ENCODE assay signal across 10 cellular contexts in genomic region chr12:55847033-55847432, GRCh38. TPM values are rescaled to one million over a fixed set of nuclear protein-coding genes. Genes with fewer than 3 reads are reported as not detected.
DNase-seq lines count a peak whose midpoint lies in the region; ATAC-seq and TF ChIP-seq lines count a peak whose summit lies in the region.
"Had no signal": no experiment of that assay in that cellular context is flagged by ENCODE, and none has a peak within 500 bp of the region (broad histone marks: within the 10 kb centered on the region; RNA-seq: fewer than 3 reads in every experiment).

No MANE protein-coding gene starts in this region.

- 67 to 82% (median 71%) methylated on average over 3 of the region's 3 CpGs for whole genome bisulfite sequencing in heart left ventricle, 4 donors
- 67% methylated on average over 3 of the region's 3 CpGs for WGBS in mammary epithelial cell (ENCODE audit: low coverage, missing lambda C conversion rate)
- WGBS in aorta, 2 donors: 16 to 21% methylated on average over 3 of the region's 3 CpGs

- H4K20me1 ChIP-seq in mammary epithelial cell (ENCODE audit: insufficient read depth, low read length): no peaks in the 10 kb centered on the region

- in situ Hi-C loops in mammary epithelial cell (cut with MboI; ENCODE audit: low sequenced_read_pairs in 2 of 2): no loop called here

- H3K36me3 ChIP-seq in heart left ventricle: no peaks in the 10 kb centered on the region
- no peaks in the 10 kb centered on the region for H3K36me3 ChIP-seq in mammary epithelial cell (ENCODE audit: insufficient read depth, low read length)
- H3K36me3 ChIP-seq in aorta (ENCODE audit: control insufficient read depth in 1 of 2, insufficient read depth in 2 of 2, low read length in 1 of 2): no peaks in the 10 kb centered on the region

- peaks cover 0 to 4% (median 0%) of the 10 kb centered on the region in 9 donors for H3K27me3 ChIP-seq in heart left ventricle
- no peaks in the 10 kb centered on the region for H3K27me3 ChIP-seq in mammary epithelial cell (ENCODE audit: insufficient read depth, low read length)
- no peaks in the 10 kb centered on the region for H3K27me3 ChIP-seq in aorta (ENCODE audit: control insufficient read depth in 1 of 2, insufficient read depth in 2 of 2, low read length in 1 of 2)

- DNase-seq in heart left ventricle (peak in 1 of 5 donors; percentile 67), cardiac septum (ENCODE audit: low spot score) (no peak), mammary epithelial cell (peak; percentile 32), myocyte (ENCODE audit: low read depth) (peak; percentile 51), aorta (peak; percentile 82 to 85), NCI-H1436 treated with DMSO at 0.1 percent for 48 hours (lab: John Stamatoyannopoulos, UW) (no peak), GM10248 (ENCODE audit: extremely low spot score) (no peak)
- DNase-seq: DND-41, T-helper 9 cell had no signal

- CTCF ChIA-PET in mammary epithelial cell (lab: Charles Lee; ENCODE audit: low non-redundant PET) (interaction anchor here (0.6 to 1.1 kb wide), 2 partner anchors 30 to 1451 kb away, joined by 3 to 4 read pairs; partner anchors contain the start of genes ORMDL2 and SARNP), GM10248 (lab: Yijun Ruan, JAX) (interaction anchor here (0.7 to 2.3 kb wide), 6 partner anchors 10 to 109 kb away, joined by 3 to 8 read pairs (median 4); no protein-coding TSS in a partner anchor)

- intact Hi-C loops in heart left ventricle (cut with DNase I) (loop anchor here in 1 of 10 donors (5.0 kb wide), 1 partner anchor 80 kb away; the partner anchor contains the start of gene PYM1), cardiac septum (cut with DNase I) (no loop called here), mammary epithelial cell (cut with micrococcal nuclease) (no loop called here), aorta (cut with DNase I) (loop anchor here in 1 of 2 donors (5.0 kb wide), 1 partner anchor 80 kb away; the partner anchor contains the start of gene PYM1)

- dilution Hi-C loops in mammary epithelial cell (cut with HindIII; ENCODE audit: low sequenced_read_pairs): no loop called here

- H3K27ac ChIP-seq in heart left ventricle (peak overlapping the region; percentile 81 to 96 (median 89)), mammary epithelial cell (ENCODE audit: insufficient read depth, low read depth, low read length) (peak overlapping the region; percentile 99), aorta (ENCODE audit: low read depth in 1 of 2, low read length in 2 of 2) (peak overlapping the region; percentile 97 to 100)

- TF ChIP-seq CTCF in heart left ventricle (IDR thresholded peaks at IDR 0.05): no peak
- TF ChIP-seq CTCF in mammary epithelial cell (conservative IDR thresholded peaks at IDR 0.05 in 1 of 2, IDR thresholded peaks at IDR 0.05 in 1 of 2; ENCODE audit: extremely low read depth in 1 of 2, insufficient read depth in 1 of 2, low read depth in 1 of 2, low read length in 2 of 2): no peak
- TF ChIP-seq CTCF in GM10248 (IDR thresholded peaks at IDR 0.05; ENCODE audit: control extremely low read depth, extremely low read depth, low read depth, missing control alignments): no peak

- H3K9me3 ChIP-seq in heart left ventricle (no peaks in the 10 kb centered on the region), mammary epithelial cell (replicated peaks; ENCODE audit: insufficient read depth, low read length) (no peaks in the 10 kb centered on the region), aorta (ENCODE audit: control insufficient read depth, low read length) (no peaks in the 10 kb centered on the region)

- ATAC-seq in heart left ventricle: peak in 2 of 4 donors; percentile 4 to 36
- ATAC-seq in aorta (ENCODE audit: low FRiP score): peak; percentile 42
- ATAC-seq in HG02678 (IDR thresholded peaks at IDR 0.05; ENCODE audit: unreplicated experiment): no peak

- H3K79me2 ChIP-seq in mammary epithelial cell (ENCODE audit: insufficient read depth, low read length): no peaks in the 10 kb centered on the region

- POLR2A ChIA-PET in GM10248 (lab: Yijun Ruan, JAX): no interaction called here

- no TSS peak for BruUV-seq in mammary epithelial cell (replicated peaks; lab: Mats Ljungman, UMichigan)

- H2AFZ ChIP-seq in mammary epithelial cell (ENCODE audit: low read depth, low read length): peak overlapping the region; percentile 80

- H3K4me1 ChIP-seq in heart left ventricle: peaks cover 0 to 72% (median 14%) of the 10 kb centered on the region in 12 donors
- peaks cover 27% of the 10 kb centered on the region for H3K4me1 ChIP-seq in mammary epithelial cell (ENCODE audit: insufficient read depth, low read length)
- H3K4me1 ChIP-seq in aorta (ENCODE audit: control insufficient read depth in 1 of 2, insufficient read depth in 2 of 2, low read length in 2 of 2): peaks cover 0 to 2% of the 10 kb centered on the region in 2 donors

- H3K4me2 ChIP-seq in mammary epithelial cell (ENCODE audit: insufficient read depth, low read depth, low read length): no peak overlapping the region

- no peak for TF ChIP-seq POLR2A in heart left ventricle (IDR thresholded peaks at IDR 0.05)

- H3K4me3 ChIP-seq in heart left ventricle (no peak overlapping the region), mammary epithelial cell (replicated peaks in 1 of 3; ENCODE audit: insufficient read depth in 1 of 3, low read depth in 2 of 3, low read length in 3 of 3) (no peak overlapping the region), aorta (ENCODE audit: low read length in 2 of 2) (no peak overlapping the region)

- peak overlapping the region; percentile 86 for H3K9ac ChIP-seq in mammary epithelial cell (ENCODE audit: insufficient read depth, low read length)

RNA-seq across cellular contexts. Expression of gene MMP19, which starts 4.3 kb away (rescaled TPM):
- total RNA-seq in heart left ventricle (10 to 100 TPM in 1 of 9 donors, 1 to 10 TPM in 7, under 1 TPM in 1; 0.48 to 16.1 (median 2.8) TPM), cardiac septum (1.6 TPM), mammary epithelial cell (1 to 10 TPM in 1 of 2 donors, under 1 TPM in 1; 0.33 to 2.1 TPM), myocyte (8.6 and 8.8 TPM in 2 replicates), aorta (100 to 1,000 TPM in 1 of 2 donors, 10 to 100 TPM in 1; 26.4 to 144 TPM)
- polyA plus RNA-seq in heart left ventricle (1 to 10 TPM; 1.5 to 4.7 TPM), mammary epithelial cell (0.74 TPM), aorta (10 to 100 TPM in 1 of 2 donors, 1 to 10 TPM in 1; 8.9 to 94.4 TPM)
- not detected for polyA minus RNA-seq in mammary epithelial cell
- polyA plus RNA-seq in myocyte (2012): 18.6 TPM

RNA-seq across cellular contexts. Expression of gene DNAJC14, which starts 17.6 kb away (rescaled TPM):
- total RNA-seq in heart left ventricle (10 to 100 TPM; 13.9 to 41.7 (median 19.8) TPM), cardiac septum (18.4 TPM), mammary epithelial cell (10 to 100 TPM; 24.3 to 40.8 TPM), myocyte (40.4 and 42.4 TPM in 2 replicates), aorta (10 to 100 TPM; 22.6 to 24.6 TPM)
- polyA plus RNA-seq in heart left ventricle (10 to 100 TPM in 1 of 2 donors, 1 to 10 TPM in 1; 9.4 to 31.7 TPM), mammary epithelial cell (7.5 TPM), aorta (10 to 100 TPM; 11.9 to 12.3 TPM)
- 64.0 TPM for polyA minus RNA-seq in mammary epithelial cell
- 41.5 TPM for polyA plus RNA-seq in myocyte (2012)

RNA-seq across cellular contexts. Expression of gene ORMDL2, which starts 29.2 kb away (rescaled TPM):
- total RNA-seq in heart left ventricle: 10 to 100 TPM in 8 of 9 donors, 1 to 10 TPM in 1; 9.6 to 42.3 (median 22.2) TPM
- 10 to 100 TPM; 31.4 to 61.9 TPM for polyA plus RNA-seq in heart left ventricle
- 23.0 TPM for total RNA-seq in cardiac septum
- total RNA-seq in mammary epithelial cell: 10 to 100 TPM; 24.3 to 91.3 TPM
- polyA plus RNA-seq in mammary epithelial cell: 97.6 TPM
- 105 TPM for polyA minus RNA-seq in mammary epithelial cell
- 8.8 and 12.5 TPM in 2 replicates for total RNA-seq in myocyte
- polyA plus RNA-seq in myocyte (2012): 38.7 TPM
- total RNA-seq in aorta: 10 to 100 TPM; 23.6 to 34.6 TPM
- polyA plus RNA-seq in aorta: 10 to 100 TPM; 32.5 to 37.4 TPM

RNA-seq across cellular contexts. Expression of gene SARNP, which starts 29.5 kb away (rescaled TPM):
- total RNA-seq in heart left ventricle (10 to 100 TPM; 47.2 to 69.3 (median 54.0) TPM), cardiac septum (56.2 TPM), mammary epithelial cell (10 to 100 TPM; 34.7 to 72.9 TPM), myocyte (71.5 and 75.3 TPM in 2 replicates), aorta (10 to 100 TPM; 48.3 to 51.8 TPM)
- polyA plus RNA-seq in heart left ventricle (100 to 1,000 TPM; 118 to 138 TPM), mammary epithelial cell (71.6 TPM), aorta (100 to 1,000 TPM in 1 of 2 donors, 10 to 100 TPM in 1; 88.9 to 123 TPM)
- 51.4 TPM for polyA minus RNA-seq in mammary epithelial cell
- polyA plus RNA-seq in myocyte (2012): 59.0 TPM

Comparison
In these comparisons a context has a peak if more than half of its experiments do, and no peak if none do; other contexts are left out.
1. DNase-seq: peak in mammary epithelial cell (single experiment), myocyte (single experiment) and aorta (2 of 2); none in cardiac septum (single experiment), NCI-H1436 treated with DMSO at 0.1 percent for 48 hours (single experiment) and GM10248 (single experiment).
2. Peak in every context shown above with its lines, with median percentiles within 50 percentile points of each other: H3K27ac ChIP-seq.